ENCODE assay signal across 8 cellular contexts in genomic region chr3:69370156-69370944, GRCh38. TPM values are rescaled to one million over a fixed set of nuclear protein-coding genes. Genes with fewer than 3 reads are reported as not detected.
DNase-seq lines count a peak whose midpoint lies in the region; ATAC-seq and TF ChIP-seq lines count a peak whose summit lies in the region.

No MANE protein-coding gene starts in this region.

- H3K27me3 Mint-ChIP-seq in effector memory CD8-positive, alpha-beta T cell, result peaks cover 0 to 4% of the 10 kb centered on the region in 2 donors
- H3K27me3 Mint-ChIP-seq in natural killer cell treated with Interleukin-12 subunit alpha and Interleukin-12 subunit beta and Interleukin-15 and Interleukin-18, amount 100 ng/mL, for 72 hours, result no peaks in the 10 kb centered on the region
- H3K27me3 Mint-ChIP-seq in nephron progenitor cell (ENCODE audit: low read depth, poor library complexity), result peaks cover 17% of the 10 kb centered on the region

- H3K4me1 Mint-ChIP-seq in effector memory CD8-positive, alpha-beta T cell (ENCODE audit: low read depth in 2 of 2), result peaks cover 34 to 38% of the 10 kb centered on the region in 2 donors
- H3K4me1 Mint-ChIP-seq in natural killer cell treated with Interleukin-12 subunit alpha and Interleukin-12 subunit beta and Interleukin-15 and Interleukin-18, amount 100 ng/mL, for 72 hours (ENCODE audit: low read depth in 2 of 2), result peaks cover 33 to 42% of the 10 kb centered on the region in 2 donors
- H3K4me1 Mint-ChIP-seq in nephron progenitor cell, result no peaks in the 10 kb centered on the region

- no peaks in the 10 kb centered on the region for H3K36me3 Mint-ChIP-seq in effector memory CD8-positive, alpha-beta T cell (ENCODE audit: insufficient read depth)
- H3K36me3 Mint-ChIP-seq in natural killer cell treated with Interleukin-12 subunit alpha and Interleukin-12 subunit beta and Interleukin-15 and Interleukin-18, amount 100 ng/mL, for 72 hours, result no peaks in the 10 kb centered on the region
- no peaks in the 10 kb centered on the region for H3K36me3 Mint-ChIP-seq in nephron progenitor cell (ENCODE audit: low read depth)

- ATAC-seq in effector memory CD8-positive, alpha-beta T cell (replicated peaks), result peak; percentile 71
- peak; percentile 63 to 65 for ATAC-seq in natural killer cell treated with Interleukin-12 subunit alpha and Interleukin-12 subunit beta and Interleukin-15 and Interleukin-18, amount 100 ng/mL, for 72 hours
- ATAC-seq in GM21737 (IDR thresholded peaks at IDR 0.05; ENCODE audit: unreplicated experiment), result no peak

- TF ChIP-seq CTCF in nephron progenitor cell (IDR thresholded peaks at IDR 0.05), result no peak

- peak overlapping the region; percentile 30 to 35 for H3K27ac Mint-ChIP-seq in effector memory CD8-positive, alpha-beta T cell
- peak overlapping the region; percentile 34 to 64 for H3K27ac Mint-ChIP-seq in natural killer cell treated with Interleukin-12 subunit alpha and Interleukin-12 subunit beta and Interleukin-15 and Interleukin-18, amount 100 ng/mL, for 72 hours
- no peak overlapping the region for H3K27ac Mint-ChIP-seq in nephron progenitor cell

- DNase-seq in AG20443 (ENCODE audit: low spot score) (peak; percentile 62), M059J (ENCODE audit: low read depth) (peak; percentile 15), NCI-H524 (lab: John Stamatoyannopoulos, UW) (no peak), nephron progenitor cell (no peak), NCI-H526 treated with DMSO at 0.1 percent for 48 hours (lab: John Stamatoyannopoulos, UW) (no peak)
- DNase-seq in effector memory CD8-positive, alpha-beta T cell, result peak; percentile 25 to 29 (median 28)
- DNase-seq in natural killer cell treated with Interleukin-12 subunit alpha and Interleukin-12 subunit beta and Interleukin-15 and Interleukin-18, amount 100 ng/mL, for 72 hours (ENCODE audit: low spot score), result no peak

- no peaks in the 10 kb centered on the region for H3K9me3 Mint-ChIP-seq in effector memory CD8-positive, alpha-beta T cell
- H3K9me3 Mint-ChIP-seq in natural killer cell treated with Interleukin-12 subunit alpha and Interleukin-12 subunit beta and Interleukin-15 and Interleukin-18, amount 100 ng/mL, for 72 hours, result no peaks in the 10 kb centered on the region
- H3K9me3 Mint-ChIP-seq in nephron progenitor cell, result no peaks in the 10 kb centered on the region

- H3K4me3 Mint-ChIP-seq in effector memory CD8-positive, alpha-beta T cell, result peak overlapping the region; percentile 48 to 49
- H3K4me3 Mint-ChIP-seq in natural killer cell treated with Interleukin-12 subunit alpha and Interleukin-12 subunit beta and Interleukin-15 and Interleukin-18, amount 100 ng/mL, for 72 hours, result peak overlapping the region; percentile 30
- H3K4me3 Mint-ChIP-seq in nephron progenitor cell, result no peak overlapping the region

RNA-seq across cellular contexts. Expression of gene FRMD4B, which starts 15.5 kb away (rescaled TPM):
- 0.07 and 0.25 TPM in 2 replicates for total RNA-seq in M059J (2014; rRNA removed; shearing (Covaris generic))
- 10 to 100 TPM; 27.1 to 38.3 TPM for total RNA-seq in natural killer cell treated with Interleukin-12 subunit alpha and Interleukin-12 subunit beta and Interleukin-15 and Interleukin-18, amount 100 ng/mL, for 72 hours

Comparison
In these comparisons a context has a peak if more than half of its experiments do, and no peak if none do; other contexts are left out.
1. DNase-seq: peak in AG20443 (single experiment), M059J (single experiment) and effector memory CD8-positive, alpha-beta T cell (3 of 3); none in natural killer cell treated with Interleukin-12 subunit alpha and Interleukin-12 subunit beta and Interleukin-15 and Interleukin-18, amount 100 ng/mL, for 72 hours (single experiment), NCI-H524 (0 of 2), nephron progenitor cell (single experiment) and NCI-H526 treated with DMSO at 0.1 percent for 48 hours (single experiment).
2. RNA of gene FRMD4B, which starts 15.5 kb away (total RNA-seq): 27.1 to 38.3 TPM in natural killer cell treated with Interleukin-12 subunit alpha and Interleukin-12 subunit beta and Interleukin-15 and Interleukin-18, amount 100 ng/mL, for 72 hours; 0.07 to 0.25 TPM in M059J; every median in the first group is over 10 times any median in the second.